14 cellular contexts compared by ENCODE assay signal in genomic region chr22:49723478-49724029, GRCh38.
DNase-seq lines count a peak whose midpoint lies in the region; ATAC-seq and TF ChIP-seq lines count a peak whose summit lies in the region.
"Had no signal": no experiment of that assay in that cellular context is flagged by ENCODE, and none has a peak within 500 bp of the region (broad histone marks: within the 10 kb centered on the region; RNA-seq: fewer than 3 reads in every experiment).

No MANE protein-coding gene starts in this region.

- H3K4me1 Mint-ChIP-seq in chondrocyte (ENCODE audit: low read depth): no peaks in the 10 kb centered on the region
- no peaks in the 10 kb centered on the region for H3K4me1 Mint-ChIP-seq in type B pancreatic cell (ENCODE audit: unreplicated experiment)

- no peak overlapping the region for H3K27ac ChIP-seq in right atrium auricular region
- H3K27ac ChIP-seq: ascending aorta, left ventricle myocardium inferior, thyroid gland had no signal

- intact Hi-C loops in cardiac septum (cut with DNase I): no loop called here

- H3K36me3 Mint-ChIP-seq in chondrocyte (ENCODE audit: low read depth) (no peaks in the 10 kb centered on the region), type B pancreatic cell (no peaks in the 10 kb centered on the region)

- no peak overlapping the region for H3K27ac Mint-ChIP-seq in chondrocyte (ENCODE audit: unreplicated experiment)
- no peak overlapping the region for H3K27ac Mint-ChIP-seq in type B pancreatic cell

- peaks cover 0 to 12% of the 10 kb centered on the region in 2 donors for H3K4me1 ChIP-seq in right atrium auricular region
- H3K4me1 ChIP-seq: ascending aorta, thyroid gland had no signal

- H3K27me3 Mint-ChIP-seq in chondrocyte (ENCODE audit: low read depth) (peaks cover 63% of the 10 kb centered on the region), type B pancreatic cell (peaks cover 75% of the 10 kb centered on the region)

- no peaks in the 10 kb centered on the region for H3K36me3 ChIP-seq in right atrium auricular region
- H3K36me3 ChIP-seq: ascending aorta, left ventricle myocardium inferior, MG63, thyroid gland had no signal

- no peak for ATAC-seq in HG02870 (IDR thresholded peaks at IDR 0.05; ENCODE audit: unreplicated experiment)

- H3K27me3 ChIP-seq in right atrium auricular region: peaks cover 0 to 4% of the 10 kb centered on the region in 2 donors

- DNase-seq in right atrium auricular region (ENCODE audit: low spot score): peak; percentile 57
- no peak for DNase-seq in cardiac septum (ENCODE audit: low spot score)
- DNase-seq in RPMI8226: peak; percentile 34
- peak; percentile 51 for DNase-seq in chondrocyte (ENCODE audit: low spot score)
- DNase-seq in type B pancreatic cell (ENCODE audit: extremely low spot score, unreplicated experiment): peak; percentile 58
- no peak for DNase-seq in stimulated activated CD4-positive, alpha-beta T cell treated with anti-CD3 and anti-CD28 coated beads, Interleukin-12 subunit alpha, Interleukin-12 subunit beta, amount 100 ng/mL, for 4 hours
- DNase-seq in NCI-H146 (lab: John Stamatoyannopoulos, UW): no peak
- DNase-seq: cortex of kidney, left ventricle myocardium inferior, MG63, Right ventricle myocardium superior had no signal

- no peaks in the 10 kb centered on the region for H3K9me3 ChIP-seq in right atrium auricular region
- H3K9me3 ChIP-seq: ascending aorta, left ventricle myocardium inferior, MG63, thyroid gland had no signal

- no peak overlapping the region for H3K4me3 Mint-ChIP-seq in chondrocyte (ENCODE audit: unreplicated experiment)
- peak overlapping the region; percentile 31 for H3K4me3 Mint-ChIP-seq in type B pancreatic cell

- no peak for TF ChIP-seq CTCF in right atrium auricular region (IDR thresholded peaks at IDR 0.05)
- no peak for TF ChIP-seq CTCF in chondrocyte (IDR thresholded peaks at IDR 0.05)
- TF ChIP-seq CTCF in type B pancreatic cell (conservative IDR thresholded peaks at IDR 0.05): no peak

- H3K9me3 Mint-ChIP-seq in chondrocyte (ENCODE audit: low read depth) (no peaks in the 10 kb centered on the region), type B pancreatic cell (no peaks in the 10 kb centered on the region)

- H3K4me3 ChIP-seq in right atrium auricular region: no peak overlapping the region
- H3K4me3 ChIP-seq: ascending aorta, MG63, thyroid gland had no signal

Comparison
In these comparisons a context has a peak if more than half of its experiments do, and no peak if none do; other contexts are left out.
1. DNase-seq: peak in right atrium auricular region (single experiment), RPMI8226 (single experiment), chondrocyte (single experiment) and type B pancreatic cell (single experiment); none in cardiac septum (single experiment), stimulated activated CD4-positive, alpha-beta T cell treated with anti-CD3 and anti-CD28 coated beads, Interleukin-12 subunit alpha, Interleukin-12 subunit beta, amount 100 ng/mL, for 4 hours (single experiment) and NCI-H146 (single experiment).